ENCODE assay signal across 18 cellular contexts in genomic region chr15:98524838-98525540, GRCh38.
"Had no signal": no experiment of that assay in that cellular context is flagged by ENCODE, and none has a peak within 500 bp of the region (broad histone marks: within the 10 kb centered on the region; RNA-seq: fewer than 3 reads in every experiment).

No MANE protein-coding gene starts in this region.

- H3K4me1 Mint-ChIP-seq: activated CD4-positive, alpha-beta T cell treated with anti-CD3 and anti-CD28 coated beads for 36 hours; stimulated activated naive CD8-positive, alpha-beta T cell treated with anti-CD3 and anti-CD28 coated beads, Interleukin-15, amount 100 ng/mL, for 72 hours had no signal

- DNase-seq: activated CD4-positive, alpha-beta T cell treated with anti-CD3 and anti-CD28 coated beads for 36 hours; activated CD8-positive, alpha-beta memory T cell treated with anti-CD3 and anti-CD28 coated beads, Interleukin-2, amount 50 U/mL, for 4 hours; activated CD8-positive, alpha-beta T cell treated with anti-CD3 and anti-CD28 coated beads for 36 hours; activated T-cell treated with anti-CD3 and anti-CD28 coated beads, Interleukin-2, amount 50 U/mL, for 72 hours; effector CD8-positive, alpha-beta T cell; left ventricle myocardium inferior; stimulated activated CD4-positive, alpha-beta T cell treated with anti-CD3 and anti-CD28 coated beads, Interleukin-4, amount 100 ng/mL, for 24 hours; stimulated activated naive CD8-positive, alpha-beta T cell treated with anti-CD3 and anti-CD28 coated beads, Interleukin-15, amount 100 ng/mL, for 72 hours; T-helper 1 cell; transverse colon had no signal

- H3K9me3 ChIP-seq: gastroesophageal sphincter, left ventricle myocardium inferior, prostate gland, transverse colon had no signal

- H3K9me3 Mint-ChIP-seq: activated CD8-positive, alpha-beta T cell treated with anti-CD3 and anti-CD28 coated beads for 36 hours; activated T-cell treated with anti-CD3 and anti-CD28 coated beads, Interleukin-2, amount 50 U/mL, for 72 hours; mesothelial cell of epicardium; stimulated activated naive CD8-positive, alpha-beta T cell treated with anti-CD3 and anti-CD28 coated beads, Interleukin-15, amount 100 ng/mL, for 72 hours had no signal

- H3K36me3 ChIP-seq: cardiac muscle cell, gastroesophageal sphincter, left ventricle myocardium inferior, prostate gland, transverse colon had no signal

- H3K4me3 ChIP-seq: cardiac muscle cell, gastroesophageal sphincter, left ventricle myocardium inferior, prostate gland, transverse colon had no signal

- H3K27ac ChIP-seq: cardiac muscle cell, gastroesophageal sphincter, left ventricle myocardium inferior, prostate gland, VCaP had no signal

- H3K36me3 Mint-ChIP-seq: mesothelial cell of epicardium had no signal

- H3K27me3 ChIP-seq: cardiac muscle cell, gastroesophageal sphincter had no signal

- H3K27ac Mint-ChIP-seq: activated CD4-positive, alpha-beta T cell treated with anti-CD3 and anti-CD28 coated beads for 36 hours; activated CD8-positive, alpha-beta T cell treated with anti-CD3 and anti-CD28 coated beads for 36 hours; activated T-cell treated with anti-CD3 and anti-CD28 coated beads, Interleukin-2, amount 50 U/mL, for 72 hours; stimulated activated naive CD8-positive, alpha-beta T cell treated with anti-CD3 and anti-CD28 coated beads, Interleukin-15, amount 100 ng/mL, for 72 hours had no signal

- H3K4me3 Mint-ChIP-seq: activated CD4-positive, alpha-beta T cell treated with anti-CD3 and anti-CD28 coated beads for 36 hours; activated CD8-positive, alpha-beta T cell treated with anti-CD3 and anti-CD28 coated beads for 36 hours; activated T-cell treated with anti-CD3 and anti-CD28 coated beads, Interleukin-2, amount 50 U/mL, for 72 hours; mesothelial cell of epicardium had no signal

- H3K4me1 ChIP-seq: gastroesophageal sphincter, left ventricle myocardium inferior, prostate gland had no signal

- FAIRE-seq: astrocyte, colon, keratinocyte had no signal

- ATAC-seq: activated CD4-positive, alpha-beta T cell treated with anti-CD3 and anti-CD28 coated beads for 36 hours; activated CD8-positive, alpha-beta T cell treated with anti-CD3 and anti-CD28 coated beads for 36 hours; activated T-cell treated with anti-CD3 and anti-CD28 coated beads, Interleukin-2, amount 50 U/mL, for 72 hours; gastroesophageal sphincter; stimulated activated naive CD8-positive, alpha-beta T cell treated with anti-CD3 and anti-CD28 coated beads, Interleukin-15, amount 100 ng/mL, for 72 hours had no signal
